17 cellular contexts compared by ENCODE assay signal in the genomic region with DNA sequence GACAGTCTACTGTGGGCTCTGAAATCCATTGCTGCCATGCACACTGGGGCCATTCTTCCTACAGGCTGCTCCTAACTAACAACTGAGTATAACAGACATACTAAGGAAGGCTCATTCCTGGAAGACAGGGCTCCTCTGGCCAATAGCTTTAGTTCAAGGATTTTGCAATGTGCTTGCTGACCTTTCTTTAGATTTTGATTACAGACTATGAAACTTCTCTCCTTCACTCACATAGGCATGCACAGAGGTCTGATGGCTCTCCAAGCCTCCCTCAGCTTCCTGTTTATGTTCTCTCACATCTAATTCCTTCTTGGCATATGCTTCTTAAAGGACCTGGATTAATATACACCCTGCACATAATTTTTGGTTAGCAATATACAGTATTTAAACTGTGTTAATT.
A peak's percentile ranks its signal among the peaks of the same experiment; 100 is the strongest.
DNase-seq lines count a peak whose midpoint lies in the region; ATAC-seq and TF ChIP-seq lines count a peak whose summit lies in the region.
"Had no signal": no experiment of that assay in that cellular context is flagged by ENCODE, and none has a peak within 500 bp of the region (broad histone marks: within the 10 kb centered on the region; RNA-seq: fewer than 3 reads in every experiment).

No MANE protein-coding gene starts in this region.

- no peak for ATAC-seq in HG02678 (IDR thresholded peaks at IDR 0.05; ENCODE audit: unreplicated experiment)
- ATAC-seq: Right ventricle myocardium inferior had no signal

- no peak overlapping the region for H3K4me3 ChIP-seq in foreskin fibroblast (ENCODE audit: low read depth in 1 of 2, low read length in 2 of 2)
- H3K4me3 ChIP-seq: BLaER1, MG63, SJSA1 had no signal

- DNase-seq in HCEC 1CT = peak; percentile 12
- DNase-seq in MV-4-11 (lab: John Stamatoyannopoulos, UW) = peak; percentile 59
- DNase-seq in amniotic epithelial cell (ENCODE audit: low read depth) = peak; percentile 18
- peak; percentile 3 to 6 for DNase-seq in foreskin fibroblast
- DNase-seq in AML-193 (lab: John Stamatoyannopoulos, UW) = no peak
- no peak for DNase-seq in DMS53 treated with DMSO at 0.1 percent for 48 hours (lab: John Stamatoyannopoulos, UW; ENCODE audit: unreplicated experiment)
- DNase-seq in NCI-H128 (lab: John Stamatoyannopoulos, UW; ENCODE audit: unreplicated experiment) = no peak
- DNase-seq: CD4-positive, alpha-beta memory T cell; Kasumi-1; MG63; NCI-H1105; NCI-H2029 treated with DMSO at 0.1 percent for 48 hours; NCI-H526 had no signal

- TF ChIP-seq CTCF in foreskin fibroblast (IDR thresholded peaks at IDR 0.05; ENCODE audit: low read depth, low read length) = no peak

Comparison
In these comparisons a context has a peak if more than half of its experiments do, and no peak if none do; other contexts are left out.
1. DNase-seq: peak in HCEC 1CT (single experiment), MV-4-11 (single experiment), amniotic epithelial cell (single experiment) and foreskin fibroblast (2 of 2); none in AML-193 (0 of 2), DMS53 treated with DMSO at 0.1 percent for 48 hours (single experiment) and NCI-H128 (single experiment).